8 cellular contexts compared by ENCODE assay signal in the genomic region with DNA sequence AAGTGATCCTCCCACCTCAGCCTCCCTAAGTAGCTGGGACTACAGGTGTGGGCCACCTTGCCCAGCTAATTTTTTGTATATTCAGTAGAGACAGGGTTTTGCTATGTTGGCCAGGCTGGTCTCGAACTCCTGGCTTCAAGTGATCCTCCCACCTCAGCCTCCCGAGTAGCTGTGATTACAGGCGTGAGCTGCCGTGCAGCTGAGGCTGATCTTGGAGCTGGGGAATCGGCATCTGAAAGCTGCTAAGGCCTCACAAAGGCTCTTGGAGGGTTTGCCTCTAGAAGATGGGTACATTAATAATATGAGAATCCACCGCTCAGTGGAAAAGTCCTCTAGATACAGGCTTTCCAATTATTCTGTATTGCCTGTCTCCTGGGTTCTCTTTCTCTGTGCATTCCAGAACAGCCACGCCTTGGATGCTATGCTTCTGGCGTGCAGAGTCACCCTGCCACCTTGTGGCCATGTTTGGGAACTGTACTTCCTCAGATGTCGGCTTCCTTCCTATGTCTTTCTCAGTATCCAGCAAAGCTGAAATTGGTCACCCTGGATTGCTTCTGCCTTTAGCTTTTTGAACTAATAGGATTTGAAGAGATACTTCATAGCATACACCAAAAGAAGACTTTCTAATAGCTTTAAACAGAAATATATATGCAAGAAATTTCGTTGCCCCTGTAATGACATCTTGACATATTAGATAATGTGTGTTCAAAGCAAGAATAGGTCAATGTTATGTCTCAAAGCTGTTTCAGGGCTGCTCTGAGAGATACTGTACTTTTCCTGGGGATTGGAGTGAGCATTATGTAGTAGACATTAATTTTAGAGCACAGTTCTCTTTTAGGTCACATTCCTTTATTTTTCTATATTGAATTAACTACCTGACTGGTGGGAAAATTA. TPM values are rescaled to one million over a fixed set of nuclear protein-coding genes. Genes with fewer than 3 reads are reported as not detected.
DNase-seq lines count a peak whose midpoint lies in the region; ATAC-seq and TF ChIP-seq lines count a peak whose summit lies in the region.

No MANE protein-coding gene starts in this region.

- intact Hi-C loops in gastrocnemius medialis (cut with DNase I; ENCODE audit: low total_unique reads), result loop anchor here (1.0 to 10.0 kb wide), 4 partner anchors 103 to 543 kb away; no protein-coding TSS in a partner anchor

- in situ Hi-C loops in gastrocnemius medialis (cut with MboI; ENCODE audit: low sequenced_read_pairs in 4 of 4), result loop anchor here (5.0 to 25.0 kb wide), 4 partner anchors 373 to 540 kb away; a partner anchor contains a TSS

- peak; percentile 83 for DNase-seq in GM12865 (ENCODE audit: low read depth)
- peak; percentile 17 for DNase-seq in NCI-H146 treated with DMSO at 0.1 percent for 48 hours (lab: John Stamatoyannopoulos, UW; ENCODE audit: unreplicated experiment)
- DNase-seq in T-helper 1 cell, result peak; percentile 27 to 78 (median 58)
- peak; percentile 28 for DNase-seq in amniotic stem cell (lab: John Stamatoyannopoulos, UW)
- peak; percentile 84 for DNase-seq in right atrium auricular region (ENCODE audit: low spot score)
- DNase-seq in gastrocnemius medialis, result peak; percentile 48 to 56

- H3K4me3 ChIP-seq in GM12865 (ENCODE audit: low read depth, low read length), result no peak overlapping the region
- H3K4me3 ChIP-seq in right atrium auricular region, result no peak overlapping the region
- H3K4me3 ChIP-seq in gastrocnemius medialis, result no peak overlapping the region

- peak; percentile 93 for TF ChIP-seq CTCF in GM12865 (IDR thresholded peaks at IDR 0.05; ENCODE audit: insufficient read depth, low read depth, low read length, missing control alignments)
- peak; percentile 73 to 96 for TF ChIP-seq CTCF in right atrium auricular region (IDR thresholded peaks at IDR 0.05)
- peak; percentile 78 to 94 (median 86) for TF ChIP-seq CTCF in gastrocnemius medialis (IDR thresholded peaks at IDR 0.05 in 4 of 5, conservative IDR thresholded peaks at IDR 0.05 in 1 of 5)

- H3K9me3 ChIP-seq in right atrium auricular region (no peaks in the 10 kb centered on the region), gastrocnemius medialis (no peaks in the 10 kb centered on the region)

- H3K4me1 ChIP-seq in right atrium auricular region (peaks cover 0 to 7% of the 10 kb centered on the region in 2 donors), gastrocnemius medialis (no peaks in the 10 kb centered on the region)

- TF ChIP-seq POLR2A in gastrocnemius medialis (IDR thresholded peaks at IDR 0.05), result no peak

- ATAC-seq in HG02610 (IDR thresholded peaks at IDR 0.05; ENCODE audit: unreplicated experiment), result peak; percentile 94
- peak; percentile 81 to 97 for ATAC-seq in gastrocnemius medialis
- no peak for ATAC-seq in HG03139 (IDR thresholded peaks at IDR 0.05; ENCODE audit: unreplicated experiment)

- no peaks in the 10 kb centered on the region for H3K27me3 ChIP-seq in right atrium auricular region
- no peaks in the 10 kb centered on the region for H3K27me3 ChIP-seq in gastrocnemius medialis

- H3K27ac ChIP-seq in right atrium auricular region (no peak overlapping the region), gastrocnemius medialis (no peak overlapping the region)

- H3K36me3 ChIP-seq in right atrium auricular region, result no peaks in the 10 kb centered on the region
- H3K36me3 ChIP-seq in gastrocnemius medialis, result no peaks in the 10 kb centered on the region

RNA-seq across cellular contexts. Expression of a gene that starts 25.1 kb away (rescaled TPM):
- total RNA-seq in right atrium auricular region (under 1 TPM; 0.04 to 0.83 TPM), gastrocnemius medialis (not detected)

Comparison
In these comparisons a context has a peak if more than half of its experiments do, and no peak if none do; other contexts are left out.
1. DNase-seq: peak in every context shown above with its lines; median percentile 84 in right atrium auricular region; 83 in GM12865; 58 in T-helper 1 cell; 52 in gastrocnemius medialis; 28 in amniotic stem cell; 17 in NCI-H146 treated with DMSO at 0.1 percent for 48 hours.